ENCODE assay signal across 14 cellular contexts in genomic region chr9:131810351-131811170, GRCh38.
DNase-seq lines count a peak whose midpoint lies in the region; ATAC-seq, FAIRE-seq and TF ChIP-seq lines count a peak whose summit lies in the region.
"Had no signal": no experiment of that assay in that cellular context is flagged by ENCODE, and none has a peak within 500 bp of the region (broad histone marks: within the 10 kb centered on the region; RNA-seq: fewer than 3 reads in every experiment).

No MANE protein-coding gene starts in this region.

- H2BK120ac ChIP-seq in mesendoderm (ENCODE audit: low read depth, low read length), result no peak overlapping the region

- no peak overlapping the region for H3K4me3 ChIP-seq in HepG2 (replicated peaks in 1 of 3; ENCODE audit: insufficient read depth in 1 of 3, low read depth in 2 of 3, low read length in 3 of 3)
- no peak overlapping the region for H3K4me3 ChIP-seq in right lobe of liver
- no peak overlapping the region for H3K4me3 ChIP-seq in OCI-LY7 (ENCODE audit: low read depth, low read length, poor library complexity, severe bottlenecking)
- no peak overlapping the region for H3K4me3 ChIP-seq in retinal pigment epithelial cell (ENCODE audit: low read length)
- no peak overlapping the region for H3K4me3 ChIP-seq in mesendoderm (ENCODE audit: low read length)

- H3K4me2 ChIP-seq in HepG2 (ENCODE audit: low read depth, low read length), result no peak overlapping the region
- H3K4me2 ChIP-seq in OCI-LY7 (ENCODE audit: low read length), result no peak overlapping the region
- no peak overlapping the region for H3K4me2 ChIP-seq in mesendoderm (ENCODE audit: low read length)

- no peak overlapping the region for H3K23ac ChIP-seq in mesendoderm (ENCODE audit: low read length)

- H3K27ac ChIP-seq in HepG2 (ENCODE audit: extremely low read length, insufficient read depth, low read length) (no peak overlapping the region), right lobe of liver (no peak overlapping the region), OCI-LY7 (ENCODE audit: low read depth, low read length, poor library complexity, severe bottlenecking) (no peak overlapping the region), mesendoderm (ENCODE audit: low read depth, low read length) (no peak overlapping the region)

- no peaks in the 10 kb centered on the region for H3K9me2 ChIP-seq in OCI-LY7 (ENCODE audit: insufficient read depth, low read length)

- intact Hi-C loops in HepG2 (cut with micrococcal nuclease; ENCODE audit: unreplicated experiment) (no loop called here), right lobe of liver (cut with DNase I) (no loop called here), OCI-LY7 (cut with micrococcal nuclease; ENCODE audit: unreplicated experiment) (no loop called here)

- H4K20me1 ChIP-seq in HepG2 (ENCODE audit: insufficient read depth, low read length) (0 out of 2 replicates have a peak, but pooled peaks cover 2% of the 10 kb centered on the region), OCI-LY7 (ENCODE audit: insufficient read depth, low read length) (no peaks in the 10 kb centered on the region)

- no peak for TF ChIP-seq RAD21 in HepG2 (CRISPR knock-in tag; IDR thresholded peaks at IDR 0.05)

- TF ChIP-seq POLR2A in HepG2 (IDR thresholded peaks at IDR 0.05; ENCODE audit: insufficient read depth in 1 of 2, low read depth in 2 of 2, low read length in 2 of 2) (no peak), right lobe of liver (IDR thresholded peaks at IDR 0.05) (no peak)

- no peak for TF ChIP-seq EP300 in HepG2 (IDR thresholded peaks at IDR 0.05; ENCODE audit: low read depth in 2 of 2, low read length in 2 of 2)
- TF ChIP-seq EP300 in HepG2 (CRISPR knock-in tag; IDR thresholded peaks at IDR 0.05; ENCODE audit: borderline replicate concordance), result no peak

- H3K79me2 ChIP-seq in HepG2 (ENCODE audit: insufficient read depth, low read length) (no peaks in the 10 kb centered on the region), OCI-LY7 (ENCODE audit: insufficient read depth, low read depth, low read length) (no peaks in the 10 kb centered on the region), mesendoderm (ENCODE audit: control insufficient read depth, insufficient read depth, low read length) (no peaks in the 10 kb centered on the region)

- no peak overlapping the region for H2AFZ ChIP-seq in HepG2 (ENCODE audit: low read length)
- no peak overlapping the region for H2AFZ ChIP-seq in OCI-LY7 (ENCODE audit: low read length)

- CTCF ChIA-PET in HepG2 (lab: Yijun Ruan, JAX; ENCODE audit: low intra/inter-chr PET ratio, low total read pairs), result no interaction called here
- CTCF ChIA-PET in OCI-LY7 (lab: Charles Lee; ENCODE audit: unreplicated experiment), result no interaction called here

- H4K5ac ChIP-seq in mesendoderm (ENCODE audit: low read length), result no peak overlapping the region

- H2BK15ac ChIP-seq in mesendoderm (replicated peaks; ENCODE audit: low read depth), result no peak overlapping the region

- no peak overlapping the region for H3K56ac ChIP-seq in mesendoderm (ENCODE audit: low read length)

- no peaks in the 10 kb centered on the region for H3K4me1 ChIP-seq in HepG2 (ENCODE audit: insufficient read depth, low read length)
- H3K4me1 ChIP-seq in right lobe of liver, result no peaks in the 10 kb centered on the region
- no peaks in the 10 kb centered on the region for H3K4me1 ChIP-seq in OCI-LY7 (ENCODE audit: insufficient read depth, low read length, poor library complexity, severe bottlenecking)
- H3K4me1 ChIP-seq in mesendoderm (ENCODE audit: control insufficient read depth, low read depth, low read length), result no peaks in the 10 kb centered on the region

- H3K9ac ChIP-seq in HepG2 (ENCODE audit: insufficient read depth, low read depth, low read length) (no peak overlapping the region), mesendoderm (ENCODE audit: low read length) (no peak overlapping the region)

- H3K4ac ChIP-seq in mesendoderm (ENCODE audit: low read depth, low read length), result no peak overlapping the region

- no peak for FAIRE-seq in HepG2 (lab: Jason Lieb, UNC)

- H3K18ac ChIP-seq in mesendoderm (ENCODE audit: low read length), result no peak overlapping the region

- H2AK5ac ChIP-seq in mesendoderm (ENCODE audit: low read length), result no peak overlapping the region

- H3K79me1 ChIP-seq in mesendoderm (ENCODE audit: low read length), result no peaks in the 10 kb centered on the region

- peaks cover 6 to 73% of the 10 kb centered on the region in 2 experiments; a peak in 4 of 5 replicates for H3K27me3 ChIP-seq in HepG2 (ENCODE audit: control insufficient read depth in 1 of 2, insufficient read depth in 2 of 2, low read length in 2 of 2)
- no peaks in the 10 kb centered on the region for H3K27me3 ChIP-seq in right lobe of liver
- no peaks in the 10 kb centered on the region for H3K27me3 ChIP-seq in mesendoderm (ENCODE audit: insufficient read depth, low read length, poor library complexity)

- H3K36me3 ChIP-seq in HepG2 (replicated peaks in 1 of 2; ENCODE audit: control insufficient read depth in 1 of 2, insufficient read depth in 2 of 2, low read length in 2 of 2), result no peaks in the 10 kb centered on the region
- no peaks in the 10 kb centered on the region for H3K36me3 ChIP-seq in right lobe of liver
- H3K36me3 ChIP-seq in OCI-LY7 (ENCODE audit: insufficient read depth, low read length), result no peaks in the 10 kb centered on the region
- no peaks in the 10 kb centered on the region for H3K36me3 ChIP-seq in mesendoderm (ENCODE audit: control insufficient read depth, insufficient read depth, low read length)

- POLR2A ChIA-PET in HepG2 (lab: Yijun Ruan, JAX) (no interaction called here), OCI-LY7 (lab: Charles Lee) (interaction anchor here (0.6 kb wide), 1 partner anchor 317 kb away, joined by 4 read pairs; no protein-coding TSS in a partner anchor)

- no peak for DNase-seq in HepG2 (ENCODE audit: low spot score)
- no peak for DNase-seq in right lobe of liver
- DNase-seq in NAMALWA (ENCODE audit: low spot score), result peak; percentile 48
- DNase-seq in OCI-LY7 (ENCODE audit: low spot score), result peak; percentile 16
- DNase-seq in retinal pigment epithelial cell (ENCODE audit: low read depth), result no peak
- DNase-seq in mesendoderm, result no peak
- DNase-seq: activated naive CD8-positive, alpha-beta T cell treated with anti-CD3 and anti-CD28 coated beads for 36 hours; left colon; naive thymus-derived CD4-positive, alpha-beta T cell; NCI-H526 treated with DMSO at 0.1 percent for 48 hours; stimulated activated naive CD8-positive, alpha-beta T cell treated with anti-CD3 and anti-CD28 coated beads, Interleukin-15, amount 100 ng/mL, for 72 hours had no signal

- H3K9me3 ChIP-seq in HepG2 (ENCODE audit: low read length) (no peaks in the 10 kb centered on the region), right lobe of liver (no peaks in the 10 kb centered on the region), OCI-LY7 (ENCODE audit: low read length) (no peaks in the 10 kb centered on the region)

- WGBS in HepG2 (ENCODE audit: low lambda C conversion rate), result 22% methylated on average over 12 of the region's 23 CpGs
- 20% methylated on average over 5 of the region's 23 CpGs for WGBS in right lobe of liver (ENCODE audit: insufficient coverage, low coverage, low lambda C conversion rate, missing lambda C conversion rate)
- WGBS in mesendoderm (ENCODE audit: extremely low coverage, insufficient coverage, low lambda C conversion rate), result no CpG with 5 or more reads among the region's 23 CpGs

- peak; percentile 72 for ATAC-seq in HepG2
- no peak for ATAC-seq in right lobe of liver
- no peak for ATAC-seq in HG02840 (IDR thresholded peaks at IDR 0.05; ENCODE audit: low FRiP score, unreplicated experiment)
- ATAC-seq in GM21737 (IDR thresholded peaks at IDR 0.05; ENCODE audit: unreplicated experiment), result no peak
- ATAC-seq: left colon; naive thymus-derived CD4-positive, alpha-beta T cell; sciatic nerve; stimulated activated naive CD8-positive, alpha-beta T cell treated with anti-CD3 and anti-CD28 coated beads, Interleukin-15, amount 100 ng/mL, for 72 hours had no signal

- no peak for TF ChIP-seq CTCF in HepG2 (CRISPR knock-in tag; IDR thresholded peaks at IDR 0.05)
- no peak for TF ChIP-seq CTCF in right lobe of liver (IDR thresholded peaks at IDR 0.05)
- TF ChIP-seq CTCF in OCI-LY7 (conservative IDR thresholded peaks at IDR 0.05; ENCODE audit: low read length), result peak; percentile 53
- TF ChIP-seq CTCF in retinal pigment epithelial cell (conservative IDR thresholded peaks at IDR 0.05; ENCODE audit: low read depth, low read length), result peak; percentile 11

- H4K8ac ChIP-seq in mesendoderm (ENCODE audit: low read depth, low read length), result no peak overlapping the region

- BruUV-seq in HepG2 (replicated peaks; lab: Mats Ljungman, UMichigan) (no TSS peak), OCI-LY7 (replicated peaks; lab: Mats Ljungman, UMichigan) (no TSS peak)

- in situ Hi-C loops in HepG2 (cut with HindIII; ENCODE audit: extremely low pct_ligation_motif_present, low pct_unique_long_range_greater_than_20kb), result no loop called here

- no peak overlapping the region for H2BK5ac ChIP-seq in mesendoderm (ENCODE audit: low read length)

TF ChIP-seq in HepG2, 621 proteins besides CTCF, POLR2A, EP300 and RAD21:
- TF ChIP-seq XRCC5 (optimal IDR thresholded peaks at IDR 0.05; ENCODE audit: low read length), result peak; percentile 21
- TF ChIP-seq TEAD2 (CRISPR knock-in tag; IDR thresholded peaks at IDR 0.05), result no peak

Comparison
In these comparisons a context has a peak if more than half of its experiments do, and no peak if none do; other contexts are left out.
1. DNase-seq: peak in NAMALWA (single experiment) and OCI-LY7 (single experiment); none in HepG2 (single experiment), right lobe of liver (0 of 3), retinal pigment epithelial cell (single experiment) and mesendoderm (single experiment).
2. CTCF ChIP-seq: peak in OCI-LY7 (single experiment) and retinal pigment epithelial cell (single experiment); none in HepG2 (single experiment) and right lobe of liver (0 of 4).